13 cellular contexts compared by ENCODE assay signal in genomic region chr10:101835406-101835805, GRCh38. TPM values are rescaled to one million over a fixed set of nuclear protein-coding genes. Genes with fewer than 3 reads are reported as not detected.
"Had no signal": no experiment of that assay in that cellular context is flagged by ENCODE, and none has a peak within 500 bp of the region (broad histone marks: within the 10 kb centered on the region; RNA-seq: fewer than 3 reads in every experiment).

No MANE protein-coding gene starts in this region.

- H3K9me3 Mint-ChIP-seq: activated CD4-positive, alpha-beta T cell treated with anti-CD3 and anti-CD28 coated beads, Interleukin-2, amount 10 ng/mL, durations not matched to agents 24 days and 14 days; mesothelial cell of epicardium; stimulated activated memory B cell treated with anti-CD40 and anti-IgM and Interleukin-4, amounts not matched to agents 10 μg/mL and 1 μg/mL and 100 μg/mL, for 72 hours had no signal

- H3K36me3 Mint-ChIP-seq: mesothelial cell of epicardium; stimulated activated memory B cell treated with anti-CD40 and anti-IgM and Interleukin-4, amounts not matched to agents 10 μg/mL and 1 μg/mL and 100 μg/mL, for 72 hours had no signal

- H3K4me2 ChIP-seq: hepatocyte had no signal

- H3K27me3 Mint-ChIP-seq: stimulated activated memory B cell treated with anti-CD40 and anti-IgM and Interleukin-4, amounts not matched to agents 10 μg/mL and 1 μg/mL and 100 μg/mL, for 72 hours had no signal

- H3K4me3 ChIP-seq: gastroesophageal sphincter, hepatocyte, tibial nerve had no signal

- H3K36me3 ChIP-seq: gastroesophageal sphincter, tibial nerve, WERI-Rb-1 had no signal

- H3K79me2 ChIP-seq: hepatocyte had no signal

- H3K27me3 ChIP-seq: gastroesophageal sphincter, hepatocyte, tibial nerve had no signal

- DNase-seq: cortex of kidney had no signal

- H3K27ac ChIP-seq: epithelial cell of prostate, gastroesophageal sphincter, hepatocyte, tibial nerve, WERI-Rb-1 had no signal

- H3K4me3 Mint-ChIP-seq: mesothelial cell of epicardium; stimulated activated memory B cell treated with anti-CD40 and anti-IgM and Interleukin-4, amounts not matched to agents 10 μg/mL and 1 μg/mL and 100 μg/mL, for 72 hours had no signal

- H2AFZ ChIP-seq: hepatocyte had no signal

- H3K9me3 ChIP-seq: gastroesophageal sphincter, tibial nerve had no signal

- H3K27ac Mint-ChIP-seq: mesothelial cell of epicardium had no signal

RNA-seq across cellular contexts. Expression of gene FGF8, which starts 59.5 kb away (rescaled TPM):
- total RNA-seq: gastroesophageal sphincter, hepatocyte, kidney epithelial cell, mesothelial cell of epicardium, right cardiac atrium, subcutaneous adipose tissue, tibial nerve had no signal
- polyA plus RNA-seq: hepatocyte, liver, right cardiac atrium had no signal
